Comparison of ENCODE assay signal across 17 cellular contexts in the genomic region with DNA sequence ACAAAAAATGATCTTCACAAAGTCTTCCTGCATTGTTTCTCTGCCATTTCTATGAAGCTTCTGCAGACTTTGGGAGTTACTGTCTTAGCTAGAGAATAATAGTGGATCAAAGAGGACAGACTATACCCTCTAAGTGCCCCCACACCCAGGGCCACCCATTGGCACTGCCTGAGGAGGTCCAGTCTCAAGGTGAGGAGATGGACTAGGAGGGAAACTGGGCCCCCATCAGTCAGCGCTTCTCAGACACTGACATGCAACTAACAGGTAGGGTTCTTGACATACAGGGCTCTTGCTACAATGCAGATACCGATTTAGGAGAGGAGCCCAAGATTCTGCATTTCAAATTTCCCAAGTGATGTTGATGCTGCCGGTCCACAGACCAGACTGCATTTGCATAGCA. TPM values are rescaled to one million over a fixed set of nuclear protein-coding genes. Genes with fewer than 3 reads are reported as not detected.
DNase-seq lines count a peak whose midpoint lies in the region; ATAC-seq and TF ChIP-seq lines count a peak whose summit lies in the region.
"Had no signal": no experiment of that assay in that cellular context is flagged by ENCODE, and none has a peak within 500 bp of the region (broad histone marks: within the 10 kb centered on the region; RNA-seq: fewer than 3 reads in every experiment).

No MANE protein-coding gene starts in this region.

- no peaks in the 10 kb centered on the region for H3K79me2 ChIP-seq in SK-N-SH (ENCODE audit: insufficient read depth)

- H2AFZ ChIP-seq in SK-N-SH (ENCODE audit: low read depth), result no peak overlapping the region

- POLR2A ChIA-PET in RWPE1 (lab: Yijun Ruan, JAX; ENCODE audit: low non-redundant PET) (no interaction called here), SK-N-SH (lab: Yijun Ruan, JAX) (no interaction called here)

- no peaks in the 10 kb centered on the region for H3K9me3 ChIP-seq in SK-N-SH
- H3K9me3 ChIP-seq: HAP-1 had no signal

- H3F3A ChIP-seq in SK-N-SH (replicated peaks; ENCODE audit: insufficient read depth), result no peaks in the 10 kb centered on the region

- H3K27me3 ChIP-seq in SK-N-SH (ENCODE audit: insufficient read depth), result no peaks in the 10 kb centered on the region

- no peaks in the 10 kb centered on the region for H3K27me3 Mint-ChIP-seq in activated naive CD8-positive, alpha-beta T cell treated with anti-CD3 and anti-CD28 coated beads, Interleukin-2, amount 50 U/mL, for 24 hours
- H3K27me3 Mint-ChIP-seq in activated naive CD8-positive, alpha-beta T cell treated with anti-CD3 and anti-CD28 coated beads for 36 hours, result no peaks in the 10 kb centered on the region
- no peaks in the 10 kb centered on the region for H3K27me3 Mint-ChIP-seq in nephron progenitor cell (ENCODE audit: low read depth, poor library complexity)
- H3K27me3 Mint-ChIP-seq: CD4-positive, alpha-beta memory T cell had no signal

- TF ChIP-seq EP300 in SK-N-SH (IDR thresholded peaks at IDR 0.05; ENCODE audit: borderline replicate concordance in 1 of 2, low read depth in 1 of 2, low read length in 1 of 2), result no peak

- ATAC-seq in activated naive CD8-positive, alpha-beta T cell treated with anti-CD3 and anti-CD28 coated beads, Interleukin-2, amount 50 U/mL, for 24 hours, result no peak
- no peak for ATAC-seq in HG03135 (IDR thresholded peaks at IDR 0.05; ENCODE audit: unreplicated experiment)
- no peak for ATAC-seq in HG02571 (IDR thresholded peaks at IDR 0.05; ENCODE audit: unreplicated experiment)
- ATAC-seq: Panc1 had no signal

- H3K4me1 Mint-ChIP-seq in activated naive CD8-positive, alpha-beta T cell treated with anti-CD3 and anti-CD28 coated beads, Interleukin-2, amount 50 U/mL, for 24 hours, result peaks cover 6% of the 10 kb centered on the region
- peaks cover 4% of the 10 kb centered on the region for H3K4me1 Mint-ChIP-seq in activated naive CD8-positive, alpha-beta T cell treated with anti-CD3 and anti-CD28 coated beads for 36 hours
- H3K4me1 Mint-ChIP-seq in nephron progenitor cell, result peaks cover 8% of the 10 kb centered on the region

- TF ChIP-seq CTCF in RWPE1 (conservative IDR thresholded peaks at IDR 0.05; ENCODE audit: low read depth) (no peak), coronary artery (IDR thresholded peaks at IDR 0.05) (no peak), nephron progenitor cell (IDR thresholded peaks at IDR 0.05) (no peak), SK-N-SH (IDR thresholded peaks at IDR 0.05) (no peak)

- no peak overlapping the region for H3K4me2 ChIP-seq in SK-N-SH

- H4K20me1 ChIP-seq in SK-N-SH (ENCODE audit: insufficient read depth), result no peaks in the 10 kb centered on the region

- H3K4me3 ChIP-seq in coronary artery (no peak overlapping the region), SK-N-SH (ENCODE audit: low read depth in 2 of 2, low read length in 1 of 2) (no peak overlapping the region)
- H3K4me3 ChIP-seq: HAP-1 had no signal

- no peak for DNase-seq in activated naive CD8-positive, alpha-beta T cell treated with anti-CD3 and anti-CD28 coated beads, Interleukin-2, amount 50 U/mL, for 24 hours
- no peak for DNase-seq in activated naive CD8-positive, alpha-beta T cell treated with anti-CD3 and anti-CD28 coated beads for 36 hours
- DNase-seq in RWPE1 (ENCODE audit: low spot score), result no peak
- DNase-seq in coronary artery (ENCODE audit: low spot score), result peak; percentile 38
- DNase-seq in nephron progenitor cell, result no peak
- DNase-seq in SK-N-SH, result no peak
- DNase-seq: CD4-positive, alpha-beta memory T cell; DMS79 treated with DMSO at 0.1 percent for 48 hours; IMR-90; Kasumi-1; MM.1S; NCI-H1092 treated with DMSO at 0.1 percent for 48 hours; SHP77 had no signal

- CTCF ChIA-PET in RWPE1 (lab: Yijun Ruan, JAX), result interaction anchor here (0.7 to 1.0 kb wide), 2 partner anchors 204 to 333 kb away, joined by 3 read pairs; no protein-coding TSS in a partner anchor
- CTCF ChIA-PET in SK-N-SH (lab: Yijun Ruan, JAX), result interaction anchor here (2.8 kb wide), 1 partner anchor 140 kb away, joined by 9 read pairs; no protein-coding TSS in a partner anchor

- 0 out of 2 replicates have a peak overlapping the region, but pooled peaks have one; percentile 14 for H3K27ac ChIP-seq in RWPE1
- no peak overlapping the region for H3K27ac ChIP-seq in coronary artery
- no peak overlapping the region for H3K27ac ChIP-seq in SK-N-SH (ENCODE audit: low read depth in 2 of 2, low read length in 1 of 2)

- peaks cover 28 to 37% of the 10 kb centered on the region in 2 experiments for H3K36me3 ChIP-seq in SK-N-SH (replicated peaks in 1 of 2; ENCODE audit: control insufficient read depth in 1 of 2, insufficient read depth in 2 of 2, low read length in 1 of 2)

- no peaks in the 10 kb centered on the region for H3K9me2 ChIP-seq in SK-N-SH

- H3K4me3 Mint-ChIP-seq in activated naive CD8-positive, alpha-beta T cell treated with anti-CD3 and anti-CD28 coated beads, Interleukin-2, amount 50 U/mL, for 24 hours, result no peak overlapping the region
- H3K4me3 Mint-ChIP-seq in activated naive CD8-positive, alpha-beta T cell treated with anti-CD3 and anti-CD28 coated beads for 36 hours, result no peak overlapping the region
- no peak overlapping the region for H3K4me3 Mint-ChIP-seq in nephron progenitor cell
- H3K4me3 Mint-ChIP-seq: CD4-positive, alpha-beta memory T cell had no signal

- no peaks in the 10 kb centered on the region for H3K9me3 Mint-ChIP-seq in activated naive CD8-positive, alpha-beta T cell treated with anti-CD3 and anti-CD28 coated beads, Interleukin-2, amount 50 U/mL, for 24 hours
- no peaks in the 10 kb centered on the region for H3K9me3 Mint-ChIP-seq in activated naive CD8-positive, alpha-beta T cell treated with anti-CD3 and anti-CD28 coated beads for 36 hours
- no peaks in the 10 kb centered on the region for H3K9me3 Mint-ChIP-seq in nephron progenitor cell
- H3K9me3 Mint-ChIP-seq: CD4-positive, alpha-beta memory T cell had no signal

- 100% methylated on average over 3 of the region's 3 CpGs for WGBS in SK-N-SH (ENCODE audit: low lambda C conversion rate)

- no peak overlapping the region for H3K9ac ChIP-seq in SK-N-SH

- peak overlapping the region; percentile 45 for H3K27ac Mint-ChIP-seq in activated naive CD8-positive, alpha-beta T cell treated with anti-CD3 and anti-CD28 coated beads, Interleukin-2, amount 50 U/mL, for 24 hours
- no peak overlapping the region for H3K27ac Mint-ChIP-seq in activated naive CD8-positive, alpha-beta T cell treated with anti-CD3 and anti-CD28 coated beads for 36 hours
- H3K27ac Mint-ChIP-seq in nephron progenitor cell, result peak overlapping the region; percentile 84

- no peaks in the 10 kb centered on the region for H3K4me1 ChIP-seq in SK-N-SH (ENCODE audit: control insufficient read depth in 1 of 2, insufficient read depth in 2 of 2, low read depth in 1 of 2, low read length in 1 of 2)
- H3K4me1 ChIP-seq: HAP-1 had no signal

- peaks cover 22% of the 10 kb centered on the region for H3K36me3 Mint-ChIP-seq in activated naive CD8-positive, alpha-beta T cell treated with anti-CD3 and anti-CD28 coated beads, Interleukin-2, amount 50 U/mL, for 24 hours (ENCODE audit: low read depth)
- H3K36me3 Mint-ChIP-seq in activated naive CD8-positive, alpha-beta T cell treated with anti-CD3 and anti-CD28 coated beads for 36 hours, result peaks cover 19% of the 10 kb centered on the region
- peaks cover 40% of the 10 kb centered on the region for H3K36me3 Mint-ChIP-seq in nephron progenitor cell (ENCODE audit: low read depth)

- TF ChIP-seq RAD21 in SK-N-SH (IDR thresholded peaks at IDR 0.05; ENCODE audit: low read length), result no peak

TF ChIP-seq in SK-N-SH, 30 proteins besides CTCF, POLR2A, EP300 and RAD21:
- TF ChIP-seq GATA2 (CRISPR knock-in tag; IDR thresholded peaks at IDR 0.05) (no peak), NRF1 (IDR thresholded peaks at IDR 0.05; ENCODE audit: low read depth, low read length) (no peak), JUND (IDR thresholded peaks at IDR 0.05) (no peak), RXRA (IDR thresholded peaks at IDR 0.05; ENCODE audit: borderline replicate concordance, low read depth) (no peak), MEF2A (IDR thresholded peaks at IDR 0.05; ENCODE audit: borderline replicate concordance, low read depth) (no peak), FOXJ3 (CRISPR knock-in tag; IDR thresholded peaks at IDR 0.05) (no peak), SMC3 (IDR thresholded peaks at IDR 0.05; ENCODE audit: low read depth, low read length) (no peak), NFIC (IDR thresholded peaks at IDR 0.05; ENCODE audit: borderline replicate concordance) (no peak)
- TF ChIP-seq, protein P1, sequence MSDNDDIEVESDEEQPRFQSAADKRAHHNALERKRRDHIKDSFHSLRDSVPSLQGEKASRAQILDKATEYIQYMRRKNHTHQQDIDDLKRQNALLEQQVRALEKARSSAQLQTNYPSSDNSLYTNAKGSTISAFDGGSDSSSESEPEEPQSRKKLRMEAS (IDR thresholded peaks at IDR 0.05; ENCODE audit: low read depth), result no peak
- TF ChIP-seq, protein P2, sequence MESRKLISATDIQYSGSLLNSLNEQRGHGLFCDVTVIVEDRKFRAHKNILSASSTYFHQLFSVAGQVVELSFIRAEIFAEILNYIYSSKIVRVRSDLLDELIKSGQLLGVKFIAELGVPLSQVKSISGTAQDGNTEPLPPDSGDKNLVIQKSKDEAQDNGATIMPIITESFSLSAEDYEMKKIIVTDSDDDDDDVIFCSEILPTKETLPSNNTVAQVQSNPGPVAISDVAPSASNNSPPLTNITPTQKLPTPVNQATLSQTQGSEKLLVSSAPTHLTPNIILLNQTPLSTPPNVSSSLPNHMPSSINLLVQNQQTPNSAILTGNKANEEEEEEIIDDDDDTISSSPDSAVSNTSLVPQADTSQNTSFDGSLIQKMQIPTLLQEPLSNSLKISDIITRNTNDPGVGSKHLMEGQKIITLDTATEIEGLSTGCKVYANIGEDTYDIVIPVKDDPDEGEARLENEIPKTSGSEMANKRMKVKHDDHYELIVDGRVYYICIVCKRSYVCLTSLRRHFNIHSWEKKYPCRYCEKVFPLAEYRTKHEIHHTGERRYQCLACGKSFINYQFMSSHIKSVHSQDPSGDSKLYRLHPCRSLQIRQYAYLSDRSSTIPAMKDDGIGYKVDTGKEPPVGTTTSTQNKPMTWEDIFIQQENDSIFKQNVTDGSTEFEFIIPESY (IDR thresholded peaks at IDR 0.05; ENCODE audit: borderline replicate concordance, low read depth), result no peak

RNA-seq across cellular contexts. Expression of gene TMEM230, which starts 17.4 kb away (rescaled TPM):
- 10 to 100 TPM; 79.4 to 79.7 TPM for total RNA-seq in activated naive CD8-positive, alpha-beta T cell treated with anti-CD3 and anti-CD28 coated beads for 36 hours
- polyA plus RNA-seq in SK-N-SH (2012; rRNA removed), result 165 and 201 TPM in 2 replicates
- 212 and 252 TPM in 2 replicates for polyA plus RNA-seq in SK-N-SH (2012; cell fraction: cytosol; rRNA removed)
- polyA plus RNA-seq in SK-N-SH (2012; cell fraction: nucleus; rRNA removed), result 42.0 and 62.2 TPM in 2 replicates

RNA-seq across cellular contexts. Expression of gene PCNA, which starts 24.3 kb away (rescaled TPM):
- total RNA-seq in activated naive CD8-positive, alpha-beta T cell treated with anti-CD3 and anti-CD28 coated beads for 36 hours, result 100 to 1,000 TPM; 708 to 723 TPM
- polyA plus RNA-seq in SK-N-SH (2012; rRNA removed), result 185 and 204 TPM in 2 replicates
- 197 and 205 TPM in 2 replicates for polyA plus RNA-seq in SK-N-SH (2012; cell fraction: cytosol; rRNA removed)
- polyA plus RNA-seq in SK-N-SH (2012; cell fraction: nucleus; rRNA removed), result 75.7 and 102 TPM in 2 replicates

RNA-seq across cellular contexts. Expression of gene CDS2, which starts 31.4 kb away (rescaled TPM):
- 10 to 100 TPM; 37.5 to 41.9 TPM for total RNA-seq in activated naive CD8-positive, alpha-beta T cell treated with anti-CD3 and anti-CD28 coated beads for 36 hours
- polyA plus RNA-seq in SK-N-SH (2012; rRNA removed), result 13.9 and 22.7 TPM in 2 replicates
- 19.9 and 22.1 TPM in 2 replicates for polyA plus RNA-seq in SK-N-SH (2012; cell fraction: cytosol; rRNA removed)
- 6.1 and 12.3 TPM in 2 replicates for polyA plus RNA-seq in SK-N-SH (2012; cell fraction: nucleus; rRNA removed)
